In genomic region chr1:202994756-202995155, GRCh38 we compare ENCODE assay signal across 21 cellular contexts. TPM values are rescaled to one million over a fixed set of nuclear protein-coding genes. Genes with fewer than 3 reads are reported as not detected.
"Had no signal": no experiment of that assay in that cellular context is flagged by ENCODE, and none has a peak within 500 bp of the region (broad histone marks: within the 10 kb centered on the region; RNA-seq: fewer than 3 reads in every experiment).

No MANE protein-coding gene starts in this region.

- H3K4me3 ChIP-seq: MG63 had no signal

- H3K9me3 ChIP-seq: MG63, SK-N-SH had no signal

- H3K36me3 ChIP-seq: MG63 had no signal

- H3K9ac ChIP-seq: KMS-11, SK-N-SH had no signal

- H3K4me2 ChIP-seq: KMS-11, SK-N-SH had no signal

- ATAC-seq: HepG2, Panc1 had no signal

- DNase-seq: IMR-90, Kasumi-1, MG63, NCI-H1092, NCI-H1105 treated with DMSO at 0.1 percent for 48 hours, NCI-H1417 treated with DMSO at 0.1 percent for 48 hours, NCI-H146, NCI-H1694 treated with DMSO at 0.1 percent for 48 hours, NCI-H1930, NCI-H2081, NCI-H2107, NCI-H2227 treated with DMSO at 0.1 percent for 48 hours, NCI-H524, NCI-H526 treated with DMSO at 0.1 percent for 48 hours, NCI-H748 treated with DMSO at 0.1 percent for 48 hours, SHP77, SK-N-SH had no signal

- H3K27ac ChIP-seq: KMS-11, RWPE1 had no signal

RNA-seq across cellular contexts. Expression of gene PPFIA4, which starts 31.5 kb away (rescaled TPM):
- total RNA-seq: HepG2 had no signal
